ENCODE assay signal across 32 cellular contexts in genomic region chr7:129792721-129793120, GRCh38.
"Had no signal": no experiment of that assay in that cellular context is flagged by ENCODE, and none has a peak within 500 bp of the region (broad histone marks: within the 10 kb centered on the region; RNA-seq: fewer than 3 reads in every experiment).

No MANE protein-coding gene starts in this region.

- H3K4me3 Mint-ChIP-seq: activated CD4-positive, alpha-beta T cell treated with anti-CD3 and anti-CD28 coated beads for 36 hours; activated T-cell treated with anti-CD3 and anti-CD28 coated beads, Interleukin-2, amount 50 U/mL, for 72 hours; central memory CD8-positive, alpha-beta T cell; nephron; stimulated activated memory B cell treated with anti-CD40 and anti-IgM and Interleukin-4, amounts not matched to agents 10 μg/mL and 1 μg/mL and 100 μg/mL, for 72 hours; T-helper 2 cell treated with Interferon-gamma antibody and Interleukin-4, amounts not matched to agents 5 μg/mL and 100 μg/mL, for 36 hours had no signal

- H3K36me3 Mint-ChIP-seq: activated naive CD4-positive, alpha-beta T cell treated with anti-CD3 and anti-CD28 coated beads, Interleukin-2, amount 50 U/mL, for 72 hours; stimulated activated memory B cell treated with anti-CD40 and anti-IgM and Interleukin-4, amounts not matched to agents 10 μg/mL and 1 μg/mL and 100 μg/mL, for 72 hours had no signal

- H3K4me1 ChIP-seq: left ventricle myocardium inferior, parathyroid adenoma, sigmoid colon, suprapubic skin, tibial artery, upper lobe of right lung had no signal

- FAIRE-seq: bronchial epithelial cell, colon, islet of Langerhans, small intestine had no signal

- H3K27ac ChIP-seq: left ventricle myocardium inferior, parathyroid adenoma, psoas muscle, sigmoid colon, suprapubic skin, tibial artery, upper lobe of right lung had no signal

- H3K36me3 ChIP-seq: left ventricle myocardium inferior, sigmoid colon, suprapubic skin, tibial artery, upper lobe of right lung had no signal

- H3K79me2 ChIP-seq: parathyroid adenoma had no signal

- H2AFZ ChIP-seq: parathyroid adenoma had no signal

- DNase-seq: activated CD4-positive, alpha-beta T cell treated with anti-CD3 and anti-CD28 coated beads for 36 hours; activated CD4-positive, CD25-positive, alpha-beta regulatory T cell; activated naive CD4-positive, alpha-beta T cell; activated T-cell treated with anti-CD3 and anti-CD28 coated beads for 4 hours; activated T-cell treated with anti-CD3 and anti-CD28 coated beads, Interleukin-2, amount 50 U/mL, for 72 hours; dermis blood vessel endothelial cell; effector CD8-positive, alpha-beta T cell; erythroblast; foreskin melanocyte; left ventricle myocardium inferior; mucosa of descending colon; nucleus accumbens; psoas muscle; sigmoid colon; small intestine; stimulated activated CD4-positive, alpha-beta T cell treated with anti-CD3 and anti-CD28 coated beads, Interleukin-1b, Interleukin-23, amount 100 ng/mL, for 48 hours; stimulated activated CD4-positive, alpha-beta T cell treated with anti-CD3 and anti-CD28 coated beads, Interleukin-4, amount 100 ng/mL, for 4 hours; stimulated activated CD8-positive, alpha-beta memory T cell treated with anti-CD3 and anti-CD28 coated beads, Interleukin-4, amount 100 ng/mL, for 48 hours; T-helper 1 cell; upper lobe of right lung had no signal

- H3K9me3 Mint-ChIP-seq: activated naive CD4-positive, alpha-beta T cell treated with anti-CD3 and anti-CD28 coated beads, Interleukin-2, amount 50 U/mL, for 72 hours; activated T-cell treated with anti-CD3 and anti-CD28 coated beads, Interleukin-2, amount 50 U/mL, for 72 hours; central memory CD8-positive, alpha-beta T cell; nephron; stimulated activated memory B cell treated with anti-CD40 and anti-IgM and Interleukin-4, amounts not matched to agents 10 μg/mL and 1 μg/mL and 100 μg/mL, for 72 hours; T-helper 2 cell treated with Interferon-gamma antibody and Interleukin-4, amounts not matched to agents 5 μg/mL and 100 μg/mL, for 36 hours had no signal

- H3K4me3 ChIP-seq: left ventricle myocardium inferior, lung, mucosa of descending colon, psoas muscle, sigmoid colon, suprapubic skin, tibial artery, upper lobe of right lung had no signal

- H3K9me3 ChIP-seq: left ventricle myocardium inferior, mucosa of descending colon, psoas muscle, sigmoid colon, suprapubic skin, tibial artery, upper lobe of right lung had no signal

- H3K4me1 Mint-ChIP-seq: activated CD4-positive, alpha-beta T cell treated with anti-CD3 and anti-CD28 coated beads for 36 hours; central memory CD8-positive, alpha-beta T cell; stimulated activated memory B cell treated with anti-CD40 and anti-IgM and Interleukin-4, amounts not matched to agents 10 μg/mL and 1 μg/mL and 100 μg/mL, for 72 hours had no signal

- ATAC-seq: activated CD4-positive, alpha-beta T cell treated with anti-CD3 and anti-CD28 coated beads for 36 hours; activated naive CD4-positive, alpha-beta T cell treated with anti-CD3 and anti-CD28 coated beads, Interleukin-2, amount 50 U/mL, for 72 hours; activated T-cell treated with anti-CD3 and anti-CD28 coated beads, Interleukin-2, amount 50 U/mL, for 72 hours; mucosa of descending colon; psoas muscle; stimulated activated memory B cell treated with anti-CD40 and anti-IgM and Interleukin-4, amounts not matched to agents 10 μg/mL and 1 μg/mL and 100 μg/mL, for 72 hours; upper lobe of right lung had no signal

- H3K27ac Mint-ChIP-seq: activated CD4-positive, alpha-beta T cell treated with anti-CD3 and anti-CD28 coated beads for 36 hours; activated naive CD4-positive, alpha-beta T cell treated with anti-CD3 and anti-CD28 coated beads, Interleukin-2, amount 50 U/mL, for 72 hours; activated T-cell treated with anti-CD3 and anti-CD28 coated beads, Interleukin-2, amount 50 U/mL, for 72 hours; nephron; stimulated activated memory B cell treated with anti-CD40 and anti-IgM and Interleukin-4, amounts not matched to agents 10 μg/mL and 1 μg/mL and 100 μg/mL, for 72 hours; T-helper 2 cell treated with Interferon-gamma antibody and Interleukin-4, amounts not matched to agents 5 μg/mL and 100 μg/mL, for 36 hours had no signal

- H3K9ac ChIP-seq: parathyroid adenoma had no signal
